Comparison of ENCODE assay signal across 13 cellular contexts in genomic region chr10:50432206-50432605, GRCh38.
DNase-seq lines count a peak whose midpoint lies in the region; ATAC-seq lines count a peak whose summit lies in the region.
"Had no signal": no experiment of that assay in that cellular context is flagged by ENCODE, and none has a peak within 500 bp of the region (broad histone marks: within the 10 kb centered on the region; RNA-seq: fewer than 3 reads in every experiment).

No MANE protein-coding gene starts in this region.

- CTCF ChIA-PET in activated CD4-positive, alpha-beta T cell treated with anti-CD3 and anti-CD28 coated beads, Interleukin-2, amount 10 ng/mL, durations not matched to agents 7 days and 5 days (lab: Charles Lee), result no interaction called here

- peaks cover 2% of the 10 kb centered on the region for H3K9me3 Mint-ChIP-seq in activated naive CD8-positive, alpha-beta T cell treated with anti-CD3 and anti-CD28 coated beads for 36 hours
- H3K9me3 Mint-ChIP-seq in activated CD4-positive, alpha-beta T cell treated with anti-CD3 and anti-CD28 coated beads, Interleukin-2, amount 10 ng/mL, durations not matched to agents 7 days and 5 days, result no peaks in the 10 kb centered on the region

- no peak overlapping the region for H3K4me3 Mint-ChIP-seq in activated naive CD8-positive, alpha-beta T cell treated with anti-CD3 and anti-CD28 coated beads for 36 hours
- no peak overlapping the region for H3K4me3 Mint-ChIP-seq in activated CD4-positive, alpha-beta T cell treated with anti-CD3 and anti-CD28 coated beads, Interleukin-2, amount 10 ng/mL, durations not matched to agents 7 days and 5 days

- H3K4me1 Mint-ChIP-seq in activated naive CD8-positive, alpha-beta T cell treated with anti-CD3 and anti-CD28 coated beads for 36 hours, result peaks cover 33% of the 10 kb centered on the region
- peaks cover 26% of the 10 kb centered on the region for H3K4me1 Mint-ChIP-seq in activated CD4-positive, alpha-beta T cell treated with anti-CD3 and anti-CD28 coated beads, Interleukin-2, amount 10 ng/mL, durations not matched to agents 7 days and 5 days

- peak overlapping the region; percentile 79 for H3K27ac Mint-ChIP-seq in activated naive CD8-positive, alpha-beta T cell treated with anti-CD3 and anti-CD28 coated beads for 36 hours
- no peak overlapping the region for H3K27ac Mint-ChIP-seq in activated CD4-positive, alpha-beta T cell treated with anti-CD3 and anti-CD28 coated beads, Interleukin-2, amount 10 ng/mL, durations not matched to agents 7 days and 5 days

- H3K36me3 Mint-ChIP-seq in activated naive CD8-positive, alpha-beta T cell treated with anti-CD3 and anti-CD28 coated beads for 36 hours, result peaks cover 39% of the 10 kb centered on the region
- H3K36me3 Mint-ChIP-seq in activated CD4-positive, alpha-beta T cell treated with anti-CD3 and anti-CD28 coated beads, Interleukin-2, amount 10 ng/mL, durations not matched to agents 7 days and 5 days (ENCODE audit: low read depth), result peaks cover 12% of the 10 kb centered on the region

- ATAC-seq in GM19463 (IDR thresholded peaks at IDR 0.05; ENCODE audit: unreplicated experiment), result peak; percentile 35
- ATAC-seq in HG03066 (IDR thresholded peaks at IDR 0.05; ENCODE audit: low read depth, unreplicated experiment), result peak; percentile 51
- ATAC-seq: body of pancreas had no signal

- POLR2A ChIA-PET in activated CD4-positive, alpha-beta T cell treated with anti-CD3 and anti-CD28 coated beads, Interleukin-2, amount 10 ng/mL, durations not matched to agents 7 days and 5 days (lab: Charles Lee), result no interaction called here

- DNase-seq in GM03348 (ENCODE audit: low spot score), result peak; percentile 7
- DNase-seq in activated naive CD8-positive, alpha-beta T cell treated with anti-CD3 and anti-CD28 coated beads for 36 hours, result no peak
- DNase-seq in central memory CD4-positive, alpha-beta T cell, result no peak
- no peak for DNase-seq in activated CD4-positive, alpha-beta T cell treated with anti-CD3 and anti-CD28 coated beads, Interleukin-2, amount 10 ng/mL, durations not matched to agents 7 days and 5 days
- no peak for DNase-seq in iPS-NIHi11 (ENCODE audit: low spot score)
- DNase-seq in NCI-H526 (lab: John Stamatoyannopoulos, UW), result no peak
- DNase-seq: body of pancreas, Calu3, hypothalamus, NCI-H2227 treated with DMSO at 0.1 percent for 48 hours, ovary had no signal

- H3K27me3 Mint-ChIP-seq in activated naive CD8-positive, alpha-beta T cell treated with anti-CD3 and anti-CD28 coated beads for 36 hours, result no peaks in the 10 kb centered on the region
- H3K27me3 Mint-ChIP-seq in activated CD4-positive, alpha-beta T cell treated with anti-CD3 and anti-CD28 coated beads, Interleukin-2, amount 10 ng/mL, durations not matched to agents 7 days and 5 days, result no peaks in the 10 kb centered on the region
